In the genomic region with DNA sequence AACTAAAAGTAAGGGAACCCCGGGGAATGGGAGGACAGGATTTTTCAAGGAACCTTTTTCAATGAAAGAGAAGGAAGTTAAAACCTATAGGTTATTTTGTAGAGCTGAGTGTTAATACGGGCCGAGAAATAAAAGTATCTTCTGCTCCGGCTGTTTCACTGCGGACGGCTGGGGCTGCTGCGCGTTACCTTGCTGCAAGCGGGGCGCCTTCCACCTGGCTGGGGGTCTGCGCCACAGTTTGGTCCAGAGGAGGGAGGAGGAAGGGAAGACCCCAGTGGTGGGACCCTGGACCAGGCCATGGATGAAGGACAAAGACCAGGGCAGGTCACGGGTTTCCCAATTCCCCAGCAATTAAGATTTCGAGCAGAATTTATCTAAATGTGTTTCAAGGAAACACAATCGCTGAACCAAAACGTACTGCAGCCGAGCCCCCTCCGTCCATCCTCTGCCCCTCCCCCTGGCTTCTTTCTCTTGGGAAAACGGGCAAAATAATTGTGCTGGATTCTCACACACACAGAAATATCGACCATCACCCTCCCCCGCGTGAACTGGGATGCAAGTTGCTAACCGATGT, we compare ENCODE assay signal across 19 cellular contexts. TPM values are rescaled to one million over a fixed set of nuclear protein-coding genes. Genes with fewer than 3 reads are reported as not detected.
A peak's percentile ranks its signal among the peaks of the same experiment; 100 is the strongest.
DNase-seq lines count a peak whose midpoint lies in the region; ATAC-seq and TF ChIP-seq lines count a peak whose summit lies in the region.
"Had no signal": no experiment of that assay in that cellular context is flagged by ENCODE, and none has a peak within 500 bp of the region (broad histone marks: within the 10 kb centered on the region; RNA-seq: fewer than 3 reads in every experiment).

No MANE protein-coding gene starts in this region.

- DNase-seq in T-helper 2 cell treated with Interferon-gamma antibody and Interleukin-4, amounts not matched to agents 5 μg/mL and 100 μg/mL, for 36 hours (ENCODE audit: low spot score) = no peak
- DNase-seq in T-helper 2 cell = no peak
- peak; percentile 82 for DNase-seq in NCI-H1092 treated with DMSO at 0.1 percent for 48 hours (lab: John Stamatoyannopoulos, UW)
- DNase-seq in glomerular visceral epithelial cell (ENCODE audit: extremely low spot score) = no peak
- DNase-seq in NCI-H1694 (lab: John Stamatoyannopoulos, UW) = no peak
- DNase-seq: ACHN; CD4-positive, CD25-positive, alpha-beta regulatory T cell; effector memory CD4-positive, alpha-beta T cell; hippocampal formation; kidney glomerular epithelial cell; NCI-H1436 treated with DMSO at 0.1 percent for 48 hours; NCI-H526; sigmoid colon had no signal

- H4K20me1 ChIP-seq in neural cell (ENCODE audit: insufficient read depth) = no peaks in the 10 kb centered on the region

- H3K9me2 ChIP-seq in neural cell (ENCODE audit: insufficient read depth, low read length) = no peaks in the 10 kb centered on the region

- peaks cover 74% of the 10 kb centered on the region for H3K79me2 ChIP-seq in neural cell (replicated peaks; ENCODE audit: insufficient read depth, low read length)

- H3K4me2 ChIP-seq in neural cell (ENCODE audit: low read length) = peak overlapping the region; percentile 54

- TF ChIP-seq EP300 in neural cell (conservative IDR thresholded peaks at IDR 0.05; ENCODE audit: poor library complexity, severe bottlenecking) = no peak

- H3K9ac ChIP-seq in neural cell (ENCODE audit: low read length) = peak overlapping the region; percentile 89

- peaks cover 61% of the 10 kb centered on the region for H3K27me3 Mint-ChIP-seq in T-helper 2 cell treated with Interferon-gamma antibody and Interleukin-4, amounts not matched to agents 5 μg/mL and 100 μg/mL, for 36 hours (ENCODE audit: low read depth)
- H3K27me3 Mint-ChIP-seq in brain = peaks cover 47% of the 10 kb centered on the region

- H3K4me3 Mint-ChIP-seq in T-helper 2 cell treated with Interferon-gamma antibody and Interleukin-4, amounts not matched to agents 5 μg/mL and 100 μg/mL, for 36 hours = no peak overlapping the region
- peak overlapping the region; percentile 82 to 90 (median 88) for H3K4me3 Mint-ChIP-seq in brain

- TF ChIP-seq CTCF in brain (conservative IDR thresholded peaks at IDR 0.05) = no peak
- no peak for TF ChIP-seq CTCF in neural cell (IDR thresholded peaks at IDR 0.05; ENCODE audit: poor library complexity, severe bottlenecking)

- peak overlapping the region; percentile 86 for H3K27ac ChIP-seq in neural cell (ENCODE audit: low read length)
- H3K27ac ChIP-seq: cardiac muscle cell, sigmoid colon had no signal

- no peak overlapping the region for H2AFZ ChIP-seq in neural cell (ENCODE audit: low read depth, low read length)

- H3K27ac Mint-ChIP-seq in T-helper 2 cell treated with Interferon-gamma antibody and Interleukin-4, amounts not matched to agents 5 μg/mL and 100 μg/mL, for 36 hours = peak overlapping the region; percentile 4
- H3K27ac Mint-ChIP-seq in brain = peak overlapping the region; percentile 86 to 99 (median 98)

- H3K4me1 Mint-ChIP-seq in T-helper 2 cell treated with Interferon-gamma antibody and Interleukin-4, amounts not matched to agents 5 μg/mL and 100 μg/mL, for 36 hours (ENCODE audit: low read depth) = no peaks in the 10 kb centered on the region
- H3K4me1 Mint-ChIP-seq in brain = peaks cover 57% of the 10 kb centered on the region

- H3K4me3 ChIP-seq in neural cell (ENCODE audit: low read length) = peak overlapping the region; percentile 76
- H3K4me3 ChIP-seq: cardiac muscle cell had no signal

- peaks cover 2% of the 10 kb centered on the region for H3K36me3 Mint-ChIP-seq in T-helper 2 cell treated with Interferon-gamma antibody and Interleukin-4, amounts not matched to agents 5 μg/mL and 100 μg/mL, for 36 hours (ENCODE audit: low read depth)
- H3K36me3 Mint-ChIP-seq in brain = peaks cover 21% of the 10 kb centered on the region

- peaks cover 14% of the 10 kb centered on the region for H3K27me3 ChIP-seq in neural cell (ENCODE audit: insufficient read depth, low read depth, low read length)

- peaks cover 7% of the 10 kb centered on the region for H3K9me3 Mint-ChIP-seq in T-helper 2 cell treated with Interferon-gamma antibody and Interleukin-4, amounts not matched to agents 5 μg/mL and 100 μg/mL, for 36 hours
- H3K9me3 Mint-ChIP-seq in brain = peaks cover 0 to 3% (median 0%) of the 10 kb centered on the region in 5 experiments

- no peaks in the 10 kb centered on the region for H3K9me3 ChIP-seq in neural cell (ENCODE audit: low read length)
- H3K9me3 ChIP-seq: sigmoid colon had no signal

- no peaks in the 10 kb centered on the region for H3K36me3 ChIP-seq in neural cell (ENCODE audit: insufficient read depth, low read length)
- H3K36me3 ChIP-seq: cardiac muscle cell, sigmoid colon had no signal

- no peaks in the 10 kb centered on the region for H3F3A ChIP-seq in neural cell (ENCODE audit: insufficient read depth, low read length, poor library complexity, severe bottlenecking)

- no peak for TF ChIP-seq RAD21 in neural cell (conservative IDR thresholded peaks at IDR 0.05)

- no peak for ATAC-seq in GM21786 (IDR thresholded peaks at IDR 0.05; ENCODE audit: unreplicated experiment)
- ATAC-seq: activated CD4-positive, CD25-positive, alpha-beta regulatory T cell treated with anti-CD3 and anti-CD28 coated beads, Interleukin-2, amount 50 U/mL, for 24 hours had no signal

TF ChIP-seq in neural cell, 6 proteins besides CTCF, POLR2A, EP300 and RAD21:
- TF ChIP-seq POLR2AphosphoS5 (IDR thresholded peaks at IDR 0.05) = peak; percentile 6
- no peak for TF ChIP-seq MXI1 (conservative IDR thresholded peaks at IDR 0.05; ENCODE audit: poor library complexity, severe bottlenecking)
- peak; percentile 27 for TF ChIP-seq SMC3 (conservative IDR thresholded peaks at IDR 0.05; ENCODE audit: poor library complexity)

RNA-seq across cellular contexts. Expression of a gene that starts 2.9 kb away (rescaled TPM):
- polyA plus RNA-seq in brain (ENCODE audit: insufficient read depth, low read depth, low replicate concordance) = 98.5 TPM
- polyA plus RNA-seq in neural cell = 13.2 and 18.5 TPM in 2 replicates
- polyA minus RNA-seq in neural cell = 19.5 and 21.8 TPM in 2 replicates
- polyA plus RNA-seq: adipose tissue; cardiac muscle cell; CD4-positive, CD25-positive, alpha-beta regulatory T cell had no signal
